ENCODE assay signal across 8 cellular contexts in genomic region chr7:128136215-128136597, GRCh38.
A peak's percentile ranks its signal among the peaks of the same experiment; 100 is the strongest.
DNase-seq lines count a peak whose midpoint lies in the region; ATAC-seq and TF ChIP-seq lines count a peak whose summit lies in the region.

No MANE protein-coding gene starts in this region.

- H3K4ac ChIP-seq in trophoblast cell (ENCODE audit: low read depth, low read length): no peak overlapping the region

- H4K91ac ChIP-seq in trophoblast cell (ENCODE audit: low read depth, low read length): no peak overlapping the region

- no peak overlapping the region for H2BK120ac ChIP-seq in trophoblast cell (ENCODE audit: insufficient read depth, low read length, poor library complexity)

- no peak overlapping the region for H2BK5ac ChIP-seq in trophoblast cell (ENCODE audit: low read depth, low read length, poor library complexity)

- intact Hi-C loops in OCI-LY7 (cut with micrococcal nuclease; ENCODE audit: unreplicated experiment): loop anchor here (1.0 to 10.0 kb wide), 3 partner anchors 73 to 431 kb away; no protein-coding TSS in a partner anchor

- no peak overlapping the region for H3K9ac ChIP-seq in fibroblast of lung (ENCODE audit: insufficient read depth, low read length)
- H3K9ac ChIP-seq in trophoblast cell (ENCODE audit: low read length): no peak overlapping the region

- H3K4me3 ChIP-seq in OCI-LY7 (ENCODE audit: low read depth, low read length, poor library complexity, severe bottlenecking) (peak overlapping the region; percentile 68), fibroblast of lung (replicated peaks in 1 of 4; ENCODE audit: control extremely low read depth in 1 of 4, insufficient read depth in 1 of 4, low read depth in 3 of 4, low read length in 4 of 4) (peak overlapping the region; percentile 53 to 66 (median 61)), trophoblast cell (ENCODE audit: low read depth, low read length) (peak overlapping the region; percentile 72)

- H3K36me3 ChIP-seq in OCI-LY7 (ENCODE audit: insufficient read depth, low read length) (no peaks in the 10 kb centered on the region), fibroblast of lung (ENCODE audit: control insufficient read depth, insufficient read depth, low read length) (no peaks in the 10 kb centered on the region), trophoblast cell (ENCODE audit: control insufficient read depth in 1 of 2, insufficient read depth in 2 of 2, low read length in 2 of 2) (no peaks in the 10 kb centered on the region)

- no peaks in the 10 kb centered on the region for H4K20me1 ChIP-seq in OCI-LY7 (ENCODE audit: insufficient read depth, low read length)
- H4K20me1 ChIP-seq in fibroblast of lung (ENCODE audit: control insufficient read depth, extremely low read depth, insufficient read depth, low read length): no peaks in the 10 kb centered on the region

- H3K4me1 ChIP-seq in OCI-LY7 (ENCODE audit: insufficient read depth, low read length, poor library complexity, severe bottlenecking) (peaks cover 11% of the 10 kb centered on the region), fibroblast of lung (ENCODE audit: control insufficient read depth, extremely low read depth, insufficient read depth, low read length) (peaks cover 2% of the 10 kb centered on the region), trophoblast cell (ENCODE audit: control insufficient read depth in 1 of 2, insufficient read depth in 2 of 2, low read length in 2 of 2) (peaks cover 4 to 12% of the 10 kb centered on the region in 2 experiments)

- H3K9me2 ChIP-seq in OCI-LY7 (ENCODE audit: insufficient read depth, low read length): no peaks in the 10 kb centered on the region

- ATAC-seq in GM21786 (IDR thresholded peaks at IDR 0.05; ENCODE audit: unreplicated experiment) (peak; percentile 11), HG02623 (IDR thresholded peaks at IDR 0.05; ENCODE audit: unreplicated experiment) (no peak), GM21576 (IDR thresholded peaks at IDR 0.05; ENCODE audit: unreplicated experiment) (no peak)

- H3K79me1 ChIP-seq in trophoblast cell (ENCODE audit: low read length): no peaks in the 10 kb centered on the region

- CTCF ChIA-PET in OCI-LY7 (lab: Charles Lee; ENCODE audit: unreplicated experiment): interaction anchor here (0.6 to 2.7 kb wide), 5 partner anchors 9 to 75 kb away, joined by 3 to 9 read pairs (median 4); no protein-coding TSS in a partner anchor

- POLR2A ChIA-PET in OCI-LY7 (lab: Charles Lee): interaction anchor here (0.8 to 1.2 kb wide), 5 partner anchors 9 to 658 kb away, joined by 3 to 7 read pairs (median 3); no protein-coding TSS in a partner anchor

- H4K8ac ChIP-seq in trophoblast cell (ENCODE audit: low read depth, low read length): peak overlapping the region; percentile 1

- WGBS in trophoblast cell (ENCODE audit: extremely low coverage, insufficient coverage, insufficient read length): no CpG with 5 or more reads among the region's 22 CpGs

- H2BK12ac ChIP-seq in trophoblast cell (ENCODE audit: low read length): no peak overlapping the region

- 0 out of 2 replicates have a peak, but pooled peaks cover 4% of the 10 kb centered on the region for H3K9me3 ChIP-seq in OCI-LY7 (ENCODE audit: low read length)
- no peaks in the 10 kb centered on the region for H3K9me3 ChIP-seq in fibroblast of lung (ENCODE audit: control insufficient read depth, insufficient read depth, low read depth, low read length)
- no peaks in the 10 kb centered on the region for H3K9me3 ChIP-seq in trophoblast cell (ENCODE audit: insufficient read depth, low read depth, low read length)

- H3K27me3 ChIP-seq in fibroblast of lung (ENCODE audit: control insufficient read depth, insufficient read depth, low read length) (peaks cover 37% of the 10 kb centered on the region), trophoblast cell (ENCODE audit: insufficient read depth, low read length) (peaks cover 7% of the 10 kb centered on the region)

- H3K4me2 ChIP-seq in OCI-LY7 (ENCODE audit: low read length) (peak overlapping the region; percentile 86), fibroblast of lung (ENCODE audit: extremely low read depth, insufficient read depth, low read length) (peak overlapping the region; percentile 92), trophoblast cell (ENCODE audit: low read length) (peak overlapping the region; percentile 93)

- H3K18ac ChIP-seq in trophoblast cell (ENCODE audit: low read length): no peak overlapping the region

- H2AFZ ChIP-seq in OCI-LY7 (ENCODE audit: low read length) (peak overlapping the region; percentile 96), fibroblast of lung (ENCODE audit: low read length) (peak overlapping the region; percentile 83), trophoblast cell (ENCODE audit: insufficient read depth, low read length, poor library complexity) (peak overlapping the region; percentile 69)

- no peak overlapping the region for H3K23ac ChIP-seq in trophoblast cell (ENCODE audit: low read length)

- H4K12ac ChIP-seq in trophoblast cell (ENCODE audit: low read depth, low read length): peak overlapping the region; percentile 11

- no peak overlapping the region for H3K27ac ChIP-seq in OCI-LY7 (ENCODE audit: low read depth, low read length, poor library complexity, severe bottlenecking)
- H3K27ac ChIP-seq in fibroblast of lung (ENCODE audit: insufficient read depth, low read length): no peak overlapping the region
- H3K27ac ChIP-seq in trophoblast cell (ENCODE audit: low read depth, low read length): no peak overlapping the region

- TF ChIP-seq CTCF in OCI-LY7 (conservative IDR thresholded peaks at IDR 0.05; ENCODE audit: low read length) (no peak), fibroblast of lung (conservative IDR thresholded peaks at IDR 0.05 in 1 of 2, IDR thresholded peaks at IDR 0.05 in 1 of 2; ENCODE audit: low read depth in 1 of 2, low read length in 2 of 2) (no peak)

- BruUV-seq in OCI-LY7 (replicated peaks; lab: Mats Ljungman, UMichigan): no TSS peak

- H2AK5ac ChIP-seq in trophoblast cell (ENCODE audit: low read length): no peak overlapping the region

- H3K14ac ChIP-seq in trophoblast cell (ENCODE audit: low read length): no peak overlapping the region

- H3K79me2 ChIP-seq in OCI-LY7 (ENCODE audit: insufficient read depth, low read depth, low read length) (no peaks in the 10 kb centered on the region), fibroblast of lung (ENCODE audit: control insufficient read depth, insufficient read depth, low read length) (no peaks in the 10 kb centered on the region), trophoblast cell (ENCODE audit: control insufficient read depth, insufficient read depth, low read length, poor library complexity) (no peaks in the 10 kb centered on the region)

- DNase-seq in OCI-LY7 (ENCODE audit: low spot score) (peak; percentile 20), fibroblast of lung (ENCODE audit: low read depth in 2 of 2) (no peak), trophoblast cell (no peak), NCI-H1092 treated with DMSO at 0.1 percent for 48 hours (lab: John Stamatoyannopoulos, UW) (no peak)
- DNase-seq in activated CD4-positive, alpha-beta T cell treated with anti-CD3 and anti-CD28 coated beads for 4 hours: no peak
